ENCODE assay signal across 1 cellular context in genomic region chr20:19660808-19661378, GRCh38.
TF ChIP-seq lines count a peak whose summit lies in the region.

No MANE protein-coding gene starts in this region.

TF ChIP-seq in HepG2, 621 proteins besides CTCF, POLR2A, EP300 and RAD21 (continued from another document and continues in another):
- TF ChIP-seq FOXC1 (CRISPR knock-in tag; IDR thresholded peaks at IDR 0.05; ENCODE audit: borderline replicate concordance) (no peak), ZNF777 (CRISPR knock-in tag; IDR thresholded peaks at IDR 0.05) (no peak), FOXK1 (CRISPR knock-in tag; IDR thresholded peaks at IDR 0.05; ENCODE audit: borderline replicate concordance, low read depth) (peak; percentile 24; the same call in 1 of the 2 replicates), ZNF34 (CRISPR knock-in tag; IDR thresholded peaks at IDR 0.05; ENCODE audit: borderline replicate concordance) (no peak), MAZ (IDR thresholded peaks at IDR 0.05; ENCODE audit: borderline replicate concordance, low read depth, low read length) (no peak), MAZ (CRISPR knock-in tag; IDR thresholded peaks at IDR 0.05; ENCODE audit: low read depth) (no peak), MED13 (CRISPR knock-in tag; IDR thresholded peaks at IDR 0.05) (no peak), ZNF224 (CRISPR knock-in tag; IDR thresholded peaks at IDR 0.05) (no peak), MLX (CRISPR knock-in tag; IDR thresholded peaks at IDR 0.05) (peak; percentile 67; the same call in 1 of the 2 replicates), SATB2 (CRISPR knock-in tag; IDR thresholded peaks at IDR 0.05) (no peak), ZNF225 (CRISPR knock-in tag; IDR thresholded peaks at IDR 0.05) (no peak), NFE2L2 (IDR thresholded peaks at IDR 0.05; ENCODE audit: low read length) (no peak), CCAR2 (optimal IDR thresholded peaks at IDR 0.05; ENCODE audit: low read depth, low read length) (no peak), ZNF572 (CRISPR knock-in tag; IDR thresholded peaks at IDR 0.05) (no peak), ZIK1 (CRISPR knock-in tag; IDR thresholded peaks at IDR 0.05; ENCODE audit: borderline replicate concordance, low read depth) (no peak), IKZF4 (CRISPR knock-in tag; IDR thresholded peaks at IDR 0.05; ENCODE audit: borderline replicate concordance, low read depth, not compliant biosample characterization) (no peak), KLF15 (CRISPR knock-in tag; IDR thresholded peaks at IDR 0.05; ENCODE audit: borderline replicate concordance) (no peak), ZNF121 (CRISPR knock-in tag; IDR thresholded peaks at IDR 0.05) (no peak), SMC3 (IDR thresholded peaks at IDR 0.05; ENCODE audit: low read length) (no peak), ZNF232 (CRISPR knock-in tag; IDR thresholded peaks at IDR 0.05; ENCODE audit: borderline replicate concordance) (no peak), NRL (CRISPR knock-in tag; IDR thresholded peaks at IDR 0.05; ENCODE audit: borderline replicate concordance) (no peak), ADNP (CRISPR knock-in tag; IDR thresholded peaks at IDR 0.05) (no peak), ZNF605 (CRISPR knock-in tag; IDR thresholded peaks at IDR 0.05) (peak; percentile 27; the same call in 1 of the 2 replicates), ZNF343 (CRISPR knock-in tag; IDR thresholded peaks at IDR 0.05) (no peak), ZNF44 (CRISPR knock-in tag; IDR thresholded peaks at IDR 0.05) (no peak), ZNF264 (CRISPR knock-in tag; IDR thresholded peaks at IDR 0.05) (no peak), FLYWCH1 (CRISPR knock-in tag; IDR thresholded peaks at IDR 0.05) (no peak), THAP7 (CRISPR knock-in tag; IDR thresholded peaks at IDR 0.05) (no peak), PBX2 (CRISPR knock-in tag; IDR thresholded peaks at IDR 0.05) (no peak), FOXJ3 (CRISPR knock-in tag; IDR thresholded peaks at IDR 0.05; ENCODE audit: borderline replicate concordance) (no peak), PCBP2 (optimal IDR thresholded peaks at IDR 0.05; ENCODE audit: low read depth, low read length, poor library complexity, severe bottlenecking) (no peak), FOXM1 (CRISPR knock-in tag; IDR thresholded peaks at IDR 0.05) (no peak), NFKB2 (CRISPR knock-in tag; IDR thresholded peaks at IDR 0.05; ENCODE audit: borderline replicate concordance) (no peak), TEAD2 (CRISPR knock-in tag; IDR thresholded peaks at IDR 0.05) (no peak), MTA3 (CRISPR knock-in tag; IDR thresholded peaks at IDR 0.05) (no peak), ZNF17 (CRISPR knock-in tag; IDR thresholded peaks at IDR 0.05) (no peak), TBL1XR1 (IDR thresholded peaks at IDR 0.05; ENCODE audit: borderline replicate concordance, low read length, partially characterized antibody) (no peak), HIVEP1 (CRISPR knock-in tag; IDR thresholded peaks at IDR 0.05) (no peak), EED (CRISPR knock-in tag; IDR thresholded peaks at IDR 0.05) (no peak), HMGA1 (CRISPR knock-in tag; conservative IDR thresholded peaks at IDR 0.05) (no peak), ZNF451 (CRISPR knock-in tag; IDR thresholded peaks at IDR 0.05) (no peak), RBFOX2 (IDR thresholded peaks at IDR 0.05; ENCODE audit: low read depth, low read length) (no peak)
- TF ChIP-seq, protein P1, sequence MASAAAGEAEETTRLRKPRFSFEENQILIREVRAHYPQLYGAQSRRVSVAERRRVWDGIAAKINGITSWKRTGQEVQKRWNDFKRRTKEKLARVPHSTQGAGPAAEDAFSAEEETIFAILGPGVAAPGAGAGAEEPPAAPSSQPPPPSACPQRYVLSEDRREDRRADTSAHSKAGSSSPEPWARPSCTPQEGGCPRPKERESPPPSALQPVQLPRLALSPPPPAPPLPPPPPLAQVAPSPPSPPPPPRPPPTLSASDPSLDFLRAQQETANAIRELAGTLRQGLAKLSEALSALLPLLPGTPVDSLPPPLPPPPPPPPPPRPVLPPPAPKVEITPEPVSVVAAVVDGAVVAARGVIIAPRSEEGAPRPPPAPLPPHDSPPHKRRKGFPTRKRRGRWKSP (CRISPR knock-in tag; IDR thresholded peaks at IDR 0.05), result no peak
- TF ChIP-seq, protein P2, sequence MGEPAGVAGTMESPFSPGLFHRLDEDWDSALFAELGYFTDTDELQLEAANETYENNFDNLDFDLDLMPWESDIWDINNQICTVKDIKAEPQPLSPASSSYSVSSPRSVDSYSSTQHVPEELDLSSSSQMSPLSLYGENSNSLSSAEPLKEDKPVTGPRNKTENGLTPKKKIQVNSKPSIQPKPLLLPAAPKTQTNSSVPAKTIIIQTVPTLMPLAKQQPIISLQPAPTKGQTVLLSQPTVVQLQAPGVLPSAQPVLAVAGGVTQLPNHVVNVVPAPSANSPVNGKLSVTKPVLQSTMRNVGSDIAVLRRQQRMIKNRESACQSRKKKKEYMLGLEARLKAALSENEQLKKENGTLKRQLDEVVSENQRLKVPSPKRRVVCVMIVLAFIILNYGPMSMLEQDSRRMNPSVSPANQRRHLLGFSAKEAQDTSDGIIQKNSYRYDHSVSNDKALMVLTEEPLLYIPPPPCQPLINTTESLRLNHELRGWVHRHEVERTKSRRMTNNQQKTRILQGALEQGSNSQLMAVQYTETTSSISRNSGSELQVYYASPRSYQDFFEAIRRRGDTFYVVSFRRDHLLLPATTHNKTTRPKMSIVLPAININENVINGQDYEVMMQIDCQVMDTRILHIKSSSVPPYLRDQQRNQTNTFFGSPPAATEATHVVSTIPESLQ (CRISPR knock-in tag; conservative IDR thresholded peaks at IDR 0.05), result no peak
- TF ChIP-seq, protein P3, sequence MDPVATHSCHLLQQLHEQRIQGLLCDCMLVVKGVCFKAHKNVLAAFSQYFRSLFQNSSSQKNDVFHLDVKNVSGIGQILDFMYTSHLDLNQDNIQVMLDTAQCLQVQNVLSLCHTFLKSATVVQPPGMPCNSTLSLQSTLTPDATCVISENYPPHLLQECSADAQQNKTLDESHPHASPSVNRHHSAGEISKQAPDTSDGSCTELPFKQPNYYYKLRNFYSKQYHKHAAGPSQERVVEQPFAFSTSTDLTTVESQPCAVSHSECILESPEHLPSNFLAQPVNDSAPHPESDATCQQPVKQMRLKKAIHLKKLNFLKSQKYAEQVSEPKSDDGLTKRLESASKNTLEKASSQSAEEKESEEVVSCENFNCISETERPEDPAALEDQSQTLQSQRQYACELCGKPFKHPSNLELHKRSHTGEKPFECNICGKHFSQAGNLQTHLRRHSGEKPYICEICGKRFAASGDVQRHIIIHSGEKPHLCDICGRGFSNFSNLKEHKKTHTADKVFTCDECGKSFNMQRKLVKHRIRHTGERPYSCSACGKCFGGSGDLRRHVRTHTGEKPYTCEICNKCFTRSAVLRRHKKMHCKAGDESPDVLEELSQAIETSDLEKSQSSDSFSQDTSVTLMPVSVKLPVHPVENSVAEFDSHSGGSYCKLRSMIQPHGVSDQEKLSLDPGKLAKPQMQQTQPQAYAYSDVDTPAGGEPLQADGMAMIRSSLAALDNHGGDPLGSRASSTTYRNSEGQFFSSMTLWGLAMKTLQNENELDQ (CRISPR knock-in tag; IDR thresholded peaks at IDR 0.05; ENCODE audit: borderline replicate concordance), result no peak
- TF ChIP-seq, protein P4, sequence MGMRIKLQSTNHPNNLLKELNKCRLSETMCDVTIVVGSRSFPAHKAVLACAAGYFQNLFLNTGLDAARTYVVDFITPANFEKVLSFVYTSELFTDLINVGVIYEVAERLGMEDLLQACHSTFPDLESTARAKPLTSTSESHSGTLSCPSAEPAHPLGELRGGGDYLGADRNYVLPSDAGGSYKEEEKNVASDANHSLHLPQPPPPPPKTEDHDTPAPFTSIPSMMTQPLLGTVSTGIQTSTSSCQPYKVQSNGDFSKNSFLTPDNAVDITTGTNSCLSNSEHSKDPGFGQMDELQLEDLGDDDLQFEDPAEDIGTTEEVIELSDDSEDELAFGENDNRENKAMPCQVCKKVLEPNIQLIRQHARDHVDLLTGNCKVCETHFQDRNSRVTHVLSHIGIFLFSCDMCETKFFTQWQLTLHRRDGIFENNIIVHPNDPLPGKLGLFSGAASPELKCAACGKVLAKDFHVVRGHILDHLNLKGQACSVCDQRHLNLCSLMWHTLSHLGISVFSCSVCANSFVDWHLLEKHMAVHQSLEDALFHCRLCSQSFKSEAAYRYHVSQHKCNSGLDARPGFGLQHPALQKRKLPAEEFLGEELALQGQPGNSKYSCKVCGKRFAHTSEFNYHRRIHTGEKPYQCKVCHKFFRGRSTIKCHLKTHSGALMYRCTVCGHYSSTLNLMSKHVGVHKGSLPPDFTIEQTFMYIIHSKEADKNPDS (CRISPR knock-in tag; IDR thresholded peaks at IDR 0.05), result no peak
- TF ChIP-seq, protein P5, sequence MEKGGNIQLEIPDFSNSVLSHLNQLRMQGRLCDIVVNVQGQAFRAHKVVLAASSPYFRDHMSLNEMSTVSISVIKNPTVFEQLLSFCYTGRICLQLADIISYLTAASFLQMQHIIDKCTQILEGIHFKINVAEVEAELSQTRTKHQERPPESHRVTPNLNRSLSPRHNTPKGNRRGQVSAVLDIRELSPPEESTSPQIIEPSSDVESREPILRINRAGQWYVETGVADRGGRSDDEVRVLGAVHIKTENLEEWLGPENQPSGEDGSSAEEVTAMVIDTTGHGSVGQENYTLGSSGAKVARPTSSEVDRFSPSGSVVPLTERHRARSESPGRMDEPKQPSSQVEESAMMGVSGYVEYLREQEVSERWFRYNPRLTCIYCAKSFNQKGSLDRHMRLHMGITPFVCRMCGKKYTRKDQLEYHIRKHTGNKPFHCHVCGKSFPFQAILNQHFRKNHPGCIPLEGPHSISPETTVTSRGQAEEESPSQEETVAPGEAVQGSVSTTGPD (CRISPR knock-in tag; IDR thresholded peaks at IDR 0.05), result no peak
- TF ChIP-seq, protein P6, sequence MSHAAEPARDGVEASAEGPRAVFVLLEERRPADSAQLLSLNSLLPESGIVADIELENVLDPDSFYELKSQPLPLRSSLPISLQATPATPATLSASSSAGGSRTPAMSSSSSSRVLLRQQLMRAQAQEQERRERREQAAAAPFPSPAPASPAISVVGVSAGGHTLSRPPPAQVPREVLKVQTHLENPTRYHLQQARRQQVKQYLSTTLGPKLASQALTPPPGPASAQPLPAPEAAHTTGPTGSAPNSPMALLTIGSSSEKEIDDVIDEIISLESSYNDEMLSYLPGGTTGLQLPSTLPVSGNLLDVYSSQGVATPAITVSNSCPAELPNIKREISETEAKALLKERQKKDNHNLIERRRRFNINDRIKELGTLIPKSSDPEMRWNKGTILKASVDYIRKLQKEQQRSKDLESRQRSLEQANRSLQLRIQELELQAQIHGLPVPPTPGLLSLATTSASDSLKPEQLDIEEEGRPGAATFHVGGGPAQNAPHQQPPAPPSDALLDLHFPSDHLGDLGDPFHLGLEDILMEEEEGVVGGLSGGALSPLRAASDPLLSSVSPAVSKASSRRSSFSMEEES (CRISPR knock-in tag; IDR thresholded peaks at IDR 0.05), result no peak
- TF ChIP-seq, protein P7, sequence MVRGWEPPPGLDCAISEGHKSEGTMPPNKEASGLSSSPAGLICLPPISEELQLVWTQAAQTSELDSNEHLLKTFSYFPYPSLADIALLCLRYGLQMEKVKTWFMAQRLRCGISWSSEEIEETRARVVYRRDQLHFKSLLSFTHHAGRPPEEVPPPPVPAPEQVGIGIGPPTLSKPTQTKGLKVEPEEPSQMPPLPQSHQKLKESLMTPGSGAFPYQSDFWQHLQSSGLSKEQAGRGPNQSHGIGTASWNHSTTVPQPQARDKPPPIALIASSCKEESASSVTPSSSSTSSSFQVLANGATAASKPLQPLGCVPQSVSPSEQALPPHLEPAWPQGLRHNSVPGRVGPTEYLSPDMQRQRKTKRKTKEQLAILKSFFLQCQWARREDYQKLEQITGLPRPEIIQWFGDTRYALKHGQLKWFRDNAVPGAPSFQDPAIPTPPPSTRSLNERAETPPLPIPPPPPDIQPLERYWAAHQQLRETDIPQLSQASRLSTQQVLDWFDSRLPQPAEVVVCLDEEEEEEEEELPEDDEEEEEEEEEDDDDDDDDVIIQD (CRISPR knock-in tag; IDR thresholded peaks at IDR 0.05; ENCODE audit: low read depth), result no peak
- TF ChIP-seq, protein P8, sequence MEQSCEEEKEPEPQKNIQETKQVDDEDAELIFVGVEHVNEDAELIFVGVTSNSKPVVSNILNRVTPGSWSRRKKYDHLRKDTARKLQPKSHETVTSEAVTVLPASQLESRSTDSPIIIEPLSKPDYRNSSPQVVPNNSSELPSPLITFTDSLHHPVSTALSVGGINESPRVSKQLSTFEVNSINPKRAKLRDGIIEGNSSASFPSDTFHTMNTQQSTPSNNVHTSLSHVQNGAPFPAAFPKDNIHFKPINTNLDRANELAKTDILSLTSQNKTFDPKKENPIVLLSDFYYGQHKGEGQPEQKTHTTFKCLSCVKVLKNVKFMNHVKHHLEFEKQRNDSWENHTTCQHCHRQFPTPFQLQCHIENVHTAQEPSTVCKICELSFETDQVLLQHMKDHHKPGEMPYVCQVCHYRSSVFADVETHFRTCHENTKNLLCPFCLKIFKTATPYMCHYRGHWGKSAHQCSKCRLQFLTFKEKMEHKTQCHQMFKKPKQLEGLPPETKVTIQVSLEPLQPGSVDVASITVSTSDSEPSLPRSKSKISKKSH (CRISPR knock-in tag; IDR thresholded peaks at IDR 0.05; ENCODE audit: borderline replicate concordance), result no peak
- TF ChIP-seq, protein P9, sequence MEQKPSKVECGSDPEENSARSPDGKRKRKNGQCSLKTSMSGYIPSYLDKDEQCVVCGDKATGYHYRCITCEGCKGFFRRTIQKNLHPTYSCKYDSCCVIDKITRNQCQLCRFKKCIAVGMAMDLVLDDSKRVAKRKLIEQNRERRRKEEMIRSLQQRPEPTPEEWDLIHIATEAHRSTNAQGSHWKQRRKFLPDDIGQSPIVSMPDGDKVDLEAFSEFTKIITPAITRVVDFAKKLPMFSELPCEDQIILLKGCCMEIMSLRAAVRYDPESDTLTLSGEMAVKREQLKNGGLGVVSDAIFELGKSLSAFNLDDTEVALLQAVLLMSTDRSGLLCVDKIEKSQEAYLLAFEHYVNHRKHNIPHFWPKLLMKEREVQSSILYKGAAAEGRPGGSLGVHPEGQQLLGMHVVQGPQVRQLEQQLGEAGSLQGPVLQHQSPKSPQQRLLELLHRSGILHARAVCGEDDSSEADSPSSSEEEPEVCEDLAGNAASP (CRISPR knock-in tag; IDR thresholded peaks at IDR 0.05; ENCODE audit: borderline replicate concordance), result no peak
